ENCODE assay signal across 8 cellular contexts in the genomic region with DNA sequence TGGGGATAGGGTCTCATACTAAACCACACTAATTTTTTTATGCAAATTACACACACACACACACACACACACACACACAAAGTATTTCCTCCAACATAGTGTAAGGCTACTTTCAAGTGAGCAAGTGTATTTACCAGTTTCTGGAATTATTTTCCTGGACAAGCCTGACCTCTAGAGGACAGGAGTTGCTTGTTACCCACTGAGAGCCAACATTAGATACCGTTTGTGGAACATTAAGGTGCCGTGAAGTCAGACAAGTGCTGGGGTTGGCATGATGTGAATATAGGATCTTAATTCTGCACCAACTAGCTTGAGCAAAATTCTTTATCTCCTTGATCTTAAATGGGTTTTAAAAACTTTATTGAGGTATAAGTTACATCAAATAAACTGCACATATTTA.
DNase-seq lines count a peak whose midpoint lies in the region; ATAC-seq lines count a peak whose summit lies in the region.

No MANE protein-coding gene starts in this region.

- no peaks in the 10 kb centered on the region for H3K9me3 Mint-ChIP-seq in stimulated activated naive B cell treated with anti-CD40 and anti-IgM and Interleukin-4, amounts not matched to agents 10 μg/mL and 1 μg/mL and 100 μg/mL, for 72 hours

- DNase-seq in D341Med (ENCODE audit: low spot score) (peak; percentile 59), LoVo (ENCODE audit: low spot score) (peak; percentile 47), SK-N-MC (ENCODE audit: low read depth, low spot score) (peak; percentile 87), foreskin melanocyte (peak; percentile 40)
- DNase-seq in stimulated activated naive B cell treated with anti-CD40 and anti-IgM and Interleukin-4, amounts not matched to agents 10 μg/mL and 1 μg/mL and 100 μg/mL, for 72 hours = no peak
- DNase-seq in activated CD4-positive, CD25-positive, alpha-beta regulatory T cell treated with anti-CD3 and anti-CD28 coated beads, Interleukin-2, amount 50 U/mL, for 72 hours = no peak
- DNase-seq in activated CD4-positive, alpha-beta T cell treated with anti-CD3 and anti-CD28 coated beads for 4 hours = no peak

- no peaks in the 10 kb centered on the region for H3K9me3 ChIP-seq in SK-N-MC (ENCODE audit: low read depth, low read length)

- H3K27ac ChIP-seq in SK-N-MC = peak overlapping the region; percentile 67; the same call in 1 of the 2 replicates

- no peaks in the 10 kb centered on the region for H3K36me3 Mint-ChIP-seq in stimulated activated naive B cell treated with anti-CD40 and anti-IgM and Interleukin-4, amounts not matched to agents 10 μg/mL and 1 μg/mL and 100 μg/mL, for 72 hours

- peaks cover 6 to 8% of the 10 kb centered on the region in 2 donors for H3K27me3 Mint-ChIP-seq in stimulated activated naive B cell treated with anti-CD40 and anti-IgM and Interleukin-4, amounts not matched to agents 10 μg/mL and 1 μg/mL and 100 μg/mL, for 72 hours

- no peak overlapping the region for H3K4me3 Mint-ChIP-seq in stimulated activated naive B cell treated with anti-CD40 and anti-IgM and Interleukin-4, amounts not matched to agents 10 μg/mL and 1 μg/mL and 100 μg/mL, for 72 hours

- H3K36me3 ChIP-seq in SK-N-MC (ENCODE audit: insufficient read depth, low read length) = no peaks in the 10 kb centered on the region

- no peaks in the 10 kb centered on the region for H3K4me1 Mint-ChIP-seq in stimulated activated naive B cell treated with anti-CD40 and anti-IgM and Interleukin-4, amounts not matched to agents 10 μg/mL and 1 μg/mL and 100 μg/mL, for 72 hours

- H3K4me3 ChIP-seq in SK-N-MC = no peak overlapping the region

- ATAC-seq in GM19395 (IDR thresholded peaks at IDR 0.05; ENCODE audit: unreplicated experiment) = peak; percentile 57
- ATAC-seq in stimulated activated naive B cell treated with anti-CD40 and anti-IgM and Interleukin-4, amounts not matched to agents 10 μg/mL and 1 μg/mL and 100 μg/mL, for 72 hours (replicated peaks) = peak; percentile 61 to 67

- no peak overlapping the region for H3K9ac ChIP-seq in SK-N-MC (ENCODE audit: insufficient read length)

- no peak overlapping the region for H3K27ac Mint-ChIP-seq in stimulated activated naive B cell treated with anti-CD40 and anti-IgM and Interleukin-4, amounts not matched to agents 10 μg/mL and 1 μg/mL and 100 μg/mL, for 72 hours

Comparison
In these comparisons a context has a peak if more than half of its experiments do, and no peak if none do; other contexts are left out.
1. DNase-seq: peak in D341Med (single experiment), LoVo (single experiment), SK-N-MC (single experiment) and foreskin melanocyte (single experiment); none in stimulated activated naive B cell treated with anti-CD40 and anti-IgM and Interleukin-4, amounts not matched to agents 10 μg/mL and 1 μg/mL and 100 μg/mL, for 72 hours (single experiment), activated CD4-positive, CD25-positive, alpha-beta regulatory T cell treated with anti-CD3 and anti-CD28 coated beads, Interleukin-2, amount 50 U/mL, for 72 hours (single experiment) and activated CD4-positive, alpha-beta T cell treated with anti-CD3 and anti-CD28 coated beads for 4 hours (0 of 2).